23 cellular contexts compared by ENCODE assay signal in genomic region chr20:44072381-44072780, GRCh38.
DNase-seq lines count a peak whose midpoint lies in the region; ATAC-seq and TF ChIP-seq lines count a peak whose summit lies in the region.
"Had no signal": no experiment of that assay in that cellular context is flagged by ENCODE, and none has a peak within 500 bp of the region (broad histone marks: within the 10 kb centered on the region; RNA-seq: fewer than 3 reads in every experiment).

No MANE protein-coding gene starts in this region.

- intact Hi-C loops in heart left ventricle (cut with DNase I) (loop anchor here in 2 of 10 donors (5.0 to 10.0 kb wide), 2 partner anchors 310 to 538 kb away; no protein-coding TSS in a partner anchor), esophagus muscularis mucosa (cut with DNase I) (loop anchor here (10.0 kb wide), 1 partner anchor 228 kb away; no protein-coding TSS in a partner anchor), PC-9 (cut with micrococcal nuclease; ENCODE audit: unreplicated experiment) (no loop called here)

- H3K27ac ChIP-seq in right atrium auricular region (no peak overlapping the region), heart left ventricle (no peak overlapping the region), esophagus muscularis mucosa (replicated peaks in 1 of 4) (no peak overlapping the region), PC-9 (no peak overlapping the region)
- H3K27ac ChIP-seq: gastroesophageal sphincter had no signal

- no peak overlapping the region for H3K4me2 ChIP-seq in PC-9

- TF ChIP-seq EP300 in esophagus muscularis mucosa (IDR thresholded peaks at IDR 0.05) = no peak

- no peaks in the 10 kb centered on the region for H3K36me3 ChIP-seq in right atrium auricular region
- H3K36me3 ChIP-seq in heart left ventricle = no peaks in the 10 kb centered on the region
- peaks cover 0 to 7% (median 3%) of the 10 kb centered on the region in 4 donors for H3K36me3 ChIP-seq in esophagus muscularis mucosa
- H3K36me3 ChIP-seq in PC-9 (ENCODE audit: low read depth) = peaks cover 4% of the 10 kb centered on the region; the same call in 1 of the 2 replicates

- TF ChIP-seq CTCF in right atrium auricular region (IDR thresholded peaks at IDR 0.05) (no peak), heart left ventricle (IDR thresholded peaks at IDR 0.05) (no peak), esophagus muscularis mucosa (IDR thresholded peaks at IDR 0.05) (no peak), PC-9 (conservative IDR thresholded peaks at IDR 0.05) (no peak)

- DNase-seq in right atrium auricular region (ENCODE audit: low spot score) (peak; percentile 9), heart left ventricle (no peak), esophagus muscularis mucosa (ENCODE audit: extremely low spot score) (peak; percentile 77), ureter (ENCODE audit: low spot score) (peak; percentile 18), PC-9 (no peak)
- DNase-seq: activated T-cell treated with anti-CD3 and anti-CD28 coated beads, Interleukin-2, amount 50 U/mL, for 24 hours; DMS79 treated with DMSO at 0.1 percent for 48 hours; erythroblast; KBM-7; mucosa of descending colon; NCI-H1105; NCI-H2107; NCI-H524 treated with DMSO at 0.1 percent for 48 hours; nucleus accumbens; Right ventricle myocardium superior; trophoblast cell had no signal

- H2AFZ ChIP-seq in PC-9 = no peak overlapping the region

- no TSS peak for BruUV-seq in PC-9 (replicated peaks; lab: Mats Ljungman, UMichigan)

- H3F3A ChIP-seq in PC-9 (ENCODE audit: insufficient read depth, low read depth) = peaks cover 25% of the 10 kb centered on the region

- POLR2A ChIA-PET in PC-9 (lab: Charles Lee; ENCODE audit: unreplicated experiment) = no interaction called here

- 61 to 74% (median 72%) methylated on average over 6 of the region's 6 CpGs for WGBS in heart left ventricle, 4 donors
- 77% methylated on average over 6 of the region's 6 CpGs for WGBS in esophagus muscularis mucosa

- H3K9me3 ChIP-seq in right atrium auricular region = no peaks in the 10 kb centered on the region
- H3K9me3 ChIP-seq in heart left ventricle = no peaks in the 10 kb centered on the region
- no peaks in the 10 kb centered on the region for H3K9me3 ChIP-seq in esophagus muscularis mucosa
- no peaks in the 10 kb centered on the region for H3K9me3 ChIP-seq in PC-9 (ENCODE audit: insufficient read depth, low read depth)
- H3K9me3 ChIP-seq: gastroesophageal sphincter, mucosa of descending colon had no signal

- no peak for TF ChIP-seq POLR2A in heart left ventricle (IDR thresholded peaks at IDR 0.05)
- no peak for TF ChIP-seq POLR2A in esophagus muscularis mucosa (IDR thresholded peaks at IDR 0.05; ENCODE audit: low read depth)

- H3K4me1 ChIP-seq in right atrium auricular region (no peaks in the 10 kb centered on the region), heart left ventricle (peaks cover 0 to 37% (median 1%) of the 10 kb centered on the region in 12 donors), esophagus muscularis mucosa (peaks cover 0 to 10% (median 0%) of the 10 kb centered on the region in 4 donors), PC-9 (replicated peaks; ENCODE audit: insufficient read depth) (peaks cover 10% of the 10 kb centered on the region)

- H3K27me3 ChIP-seq in right atrium auricular region (no peaks in the 10 kb centered on the region), heart left ventricle (peaks cover 0 to 7% (median 0%) of the 10 kb centered on the region in 9 donors), esophagus muscularis mucosa (peaks cover 0 to 4% (median 0%) of the 10 kb centered on the region in 4 donors), PC-9 (ENCODE audit: insufficient read depth, low read depth) (no peaks in the 10 kb centered on the region)
- H3K27me3 ChIP-seq: gastroesophageal sphincter had no signal

- H3K9me2 ChIP-seq in PC-9 (ENCODE audit: insufficient read depth) = no peaks in the 10 kb centered on the region

- no peaks in the 10 kb centered on the region for H4K20me1 ChIP-seq in PC-9 (ENCODE audit: insufficient read depth)

- H3K4me3 ChIP-seq in right atrium auricular region = no peak overlapping the region
- no peak overlapping the region for H3K4me3 ChIP-seq in heart left ventricle
- H3K4me3 ChIP-seq in esophagus muscularis mucosa = no peak overlapping the region
- H3K4me3 ChIP-seq in PC-9 = no peak overlapping the region
- H3K4me3 ChIP-seq: gastroesophageal sphincter, mucosa of descending colon had no signal

- no peaks in the 10 kb centered on the region for H3K79me2 ChIP-seq in PC-9 (ENCODE audit: low read depth)

- ATAC-seq in heart left ventricle (no peak), HG02981 (IDR thresholded peaks at IDR 0.05; ENCODE audit: unreplicated experiment) (peak; percentile 35), GM21529 (IDR thresholded peaks at IDR 0.05; ENCODE audit: unreplicated experiment) (no peak), HG03097 (IDR thresholded peaks at IDR 0.05; ENCODE audit: low FRiP score, unreplicated experiment) (no peak)
- ATAC-seq: activated naive CD4-positive, alpha-beta T cell treated with anti-CD3 and anti-CD28 coated beads, Interleukin-2, amount 50 U/mL, for 72 hours; gastroesophageal sphincter; left lobe of liver; mucosa of descending colon; right cardiac atrium had no signal

- CTCF ChIA-PET in PC-9 (lab: Charles Lee) = no interaction called here

Comparison
In these comparisons a context has a peak if more than half of its experiments do, and no peak if none do; other contexts are left out.
1. DNase-seq: peak in right atrium auricular region (single experiment), esophagus muscularis mucosa (single experiment) and ureter (single experiment); none in heart left ventricle (0 of 5) and PC-9 (0 of 2).